In the genomic region with DNA sequence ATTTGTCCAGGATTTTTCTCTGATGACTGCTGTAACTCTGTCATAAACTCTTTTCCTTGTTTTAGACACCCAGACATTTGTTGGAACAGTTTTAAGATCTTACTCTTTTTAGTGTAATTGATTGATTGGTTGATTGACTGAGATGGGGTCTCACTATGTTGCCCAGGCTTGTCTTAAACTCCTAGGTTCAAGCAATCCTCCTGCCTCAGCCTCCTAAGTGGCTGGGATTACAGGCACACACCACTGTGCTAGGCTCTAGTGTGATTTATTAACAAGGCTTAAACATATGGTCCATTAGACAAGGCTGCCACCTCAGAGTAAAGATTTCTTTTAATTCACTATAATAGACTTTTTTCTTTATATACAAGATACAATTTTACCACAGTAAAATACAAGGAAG, we compare ENCODE assay signal across 2 cellular contexts.
A peak's percentile ranks its signal among the peaks of the same experiment; 100 is the strongest.
TF ChIP-seq lines count a peak whose summit lies in the region.

No MANE protein-coding gene starts in this region.

TF ChIP-seq in A549, 52 proteins besides CTCF, POLR2A, EP300 and RAD21:
- no peak for TF ChIP-seq FOXS1 (CRISPR knock-in tag; IDR thresholded peaks at IDR 0.05)
- no peak for TF ChIP-seq RCOR1 (IDR thresholded peaks at IDR 0.05; ENCODE audit: low read depth, low read length)
- no peak for TF ChIP-seq GATA3 (IDR thresholded peaks at IDR 0.05; ENCODE audit: borderline replicate concordance)
- TF ChIP-seq KDM1A (IDR thresholded peaks at IDR 0.05; ENCODE audit: low read depth), result no peak
- no peak for TF ChIP-seq MAFK (IDR thresholded peaks at IDR 0.05; ENCODE audit: partially characterized antibody)
- TF ChIP-seq JUNB (IDR thresholded peaks at IDR 0.05), result no peak

TF ChIP-seq in WTC11, 78 proteins besides CTCF, POLR2A, EP300 and RAD21:
- TF ChIP-seq RELA (CRISPR knock-in tag; IDR thresholded peaks at IDR 0.05; ENCODE audit: borderline replicate concordance), result no peak
- no peak for TF ChIP-seq FOXP1 (CRISPR knock-in tag; IDR thresholded peaks at IDR 0.05; ENCODE audit: borderline replicate concordance)
- TF ChIP-seq, protein P1, sequence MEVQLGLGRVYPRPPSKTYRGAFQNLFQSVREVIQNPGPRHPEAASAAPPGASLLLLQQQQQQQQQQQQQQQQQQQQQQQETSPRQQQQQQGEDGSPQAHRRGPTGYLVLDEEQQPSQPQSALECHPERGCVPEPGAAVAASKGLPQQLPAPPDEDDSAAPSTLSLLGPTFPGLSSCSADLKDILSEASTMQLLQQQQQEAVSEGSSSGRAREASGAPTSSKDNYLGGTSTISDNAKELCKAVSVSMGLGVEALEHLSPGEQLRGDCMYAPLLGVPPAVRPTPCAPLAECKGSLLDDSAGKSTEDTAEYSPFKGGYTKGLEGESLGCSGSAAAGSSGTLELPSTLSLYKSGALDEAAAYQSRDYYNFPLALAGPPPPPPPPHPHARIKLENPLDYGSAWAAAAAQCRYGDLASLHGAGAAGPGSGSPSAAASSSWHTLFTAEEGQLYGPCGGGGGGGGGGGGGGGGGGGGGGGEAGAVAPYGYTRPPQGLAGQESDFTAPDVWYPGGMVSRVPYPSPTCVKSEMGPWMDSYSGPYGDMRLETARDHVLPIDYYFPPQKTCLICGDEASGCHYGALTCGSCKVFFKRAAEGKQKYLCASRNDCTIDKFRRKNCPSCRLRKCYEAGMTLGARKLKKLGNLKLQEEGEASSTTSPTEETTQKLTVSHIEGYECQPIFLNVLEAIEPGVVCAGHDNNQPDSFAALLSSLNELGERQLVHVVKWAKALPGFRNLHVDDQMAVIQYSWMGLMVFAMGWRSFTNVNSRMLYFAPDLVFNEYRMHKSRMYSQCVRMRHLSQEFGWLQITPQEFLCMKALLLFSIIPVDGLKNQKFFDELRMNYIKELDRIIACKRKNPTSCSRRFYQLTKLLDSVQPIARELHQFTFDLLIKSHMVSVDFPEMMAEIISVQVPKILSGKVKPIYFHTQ (CRISPR knock-in tag; IDR thresholded peaks at IDR 0.05), result no peak
- TF ChIP-seq, protein P2, sequence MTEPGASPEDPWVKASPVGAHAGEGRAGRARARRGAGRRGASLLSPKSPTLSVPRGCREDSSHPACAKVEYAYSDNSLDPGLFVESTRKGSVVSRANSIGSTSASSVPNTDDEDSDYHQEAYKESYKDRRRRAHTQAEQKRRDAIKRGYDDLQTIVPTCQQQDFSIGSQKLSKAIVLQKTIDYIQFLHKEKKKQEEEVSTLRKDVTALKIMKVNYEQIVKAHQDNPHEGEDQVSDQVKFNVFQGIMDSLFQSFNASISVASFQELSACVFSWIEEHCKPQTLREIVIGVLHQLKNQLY (CRISPR knock-in tag; IDR thresholded peaks at IDR 0.05), result no peak
- TF ChIP-seq ZNF396 (CRISPR knock-in tag; IDR thresholded peaks at IDR 0.05; ENCODE audit: borderline replicate concordance), result no peak
- no peak for TF ChIP-seq ATF1 (CRISPR knock-in tag; IDR thresholded peaks at IDR 0.05)
- TF ChIP-seq ZNF121 (CRISPR knock-in tag; IDR thresholded peaks at IDR 0.05), result peak; percentile 84
